14 cellular contexts compared by ENCODE assay signal in the genomic region with DNA sequence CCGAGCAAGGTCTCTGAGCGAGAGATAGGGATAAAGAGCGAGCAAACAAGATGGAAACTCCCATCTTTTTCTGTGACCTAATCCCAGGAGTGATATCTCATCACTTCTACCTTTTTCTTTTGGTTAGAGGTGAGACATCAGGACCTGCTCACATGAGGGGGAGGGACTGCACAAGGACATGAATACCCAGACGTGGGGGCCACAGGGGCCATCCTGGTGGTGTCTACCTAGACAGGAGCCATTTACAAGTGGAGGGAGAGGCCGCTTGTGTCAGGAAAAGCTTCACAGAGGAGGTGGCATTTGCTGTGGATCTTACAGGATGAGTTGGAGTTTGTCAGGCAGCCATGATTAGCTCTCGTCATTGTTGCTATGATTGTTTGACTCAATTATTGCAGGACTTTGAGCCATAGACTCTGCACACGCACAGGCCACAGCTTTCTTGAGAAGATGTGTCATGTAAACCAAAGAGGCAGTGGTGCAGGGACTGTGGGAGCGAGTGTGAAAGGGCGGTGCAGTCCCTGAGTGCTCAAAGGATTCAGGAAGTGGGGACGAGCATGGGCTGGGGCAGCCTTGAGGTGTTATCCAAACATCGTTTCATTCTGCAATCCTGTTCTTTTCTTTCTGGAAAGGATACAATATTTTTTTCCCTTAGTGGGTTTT. TPM values are rescaled to one million over a fixed set of nuclear protein-coding genes. Genes with fewer than 3 reads are reported as not detected.
DNase-seq lines count a peak whose midpoint lies in the region; ATAC-seq and TF ChIP-seq lines count a peak whose summit lies in the region.
"Had no signal": no experiment of that assay in that cellular context is flagged by ENCODE, and none has a peak within 500 bp of the region (broad histone marks: within the 10 kb centered on the region; RNA-seq: fewer than 3 reads in every experiment).

No MANE protein-coding gene starts in this region.

- peak overlapping the region; percentile 71 for H3K27ac Mint-ChIP-seq in activated T-helper 17 cell treated with anti-CD3 and anti-CD28 coated beads, Interleukin-2, amount 50 U/mL, for 72 hours

- TF ChIP-seq POLR2A in testis (IDR thresholded peaks at IDR 0.05), result no peak

- no peaks in the 10 kb centered on the region for H3K4me1 ChIP-seq in left lung
- H3K4me1 ChIP-seq in testis, result peaks cover 11% of the 10 kb centered on the region

- H3K36me3 Mint-ChIP-seq in activated T-helper 17 cell treated with anti-CD3 and anti-CD28 coated beads, Interleukin-2, amount 50 U/mL, for 72 hours (ENCODE audit: low read depth), result peaks cover 56% of the 10 kb centered on the region

- ATAC-seq in activated T-helper 17 cell treated with anti-CD3 and anti-CD28 coated beads, Interleukin-2, amount 50 U/mL, for 72 hours (replicated peaks), result peak; percentile 85
- ATAC-seq in left lung (no peak), HG03280 (IDR thresholded peaks at IDR 0.05; ENCODE audit: unreplicated experiment) (no peak)

- DNase-seq in activated T-cell treated with anti-CD3 and anti-CD28 coated beads for 48 hours (ENCODE audit: low read depth) (peak; percentile 15), left lung (peak; percentile 11 to 35), testis (peak; percentile 37), SKM-1 (lab: John Stamatoyannopoulos, UW; ENCODE audit: unreplicated experiment) (no peak), NCI-H2081 (lab: John Stamatoyannopoulos, UW) (no peak)
- DNase-seq in activated T-cell treated with anti-CD3 and anti-CD28 coated beads, Interleukin-2, amount 50 U/mL, for 1 hour, result no peak
- DNase-seq: mammary epithelial cell, NCI-H146, NCI-H82 had no signal

- WGBS in testis, 2 donors, result 72 to 82% methylated on average over 11 of the region's 11 CpGs

- H3K4me1 Mint-ChIP-seq in activated T-helper 17 cell treated with anti-CD3 and anti-CD28 coated beads, Interleukin-2, amount 50 U/mL, for 72 hours, result peaks cover 3% of the 10 kb centered on the region

- intact Hi-C loops in left lung (cut with DNase I) (no loop called here), testis (cut with DNase I; ENCODE audit: low total_unique reads) (no loop called here)

- TF ChIP-seq CTCF in left lung (IDR thresholded peaks at IDR 0.05) (no peak), testis (IDR thresholded peaks at IDR 0.05) (no peak)

- no peaks in the 10 kb centered on the region for H3K27me3 ChIP-seq in left lung
- H3K27me3 ChIP-seq in testis, result no peaks in the 10 kb centered on the region
- H3K27me3 ChIP-seq: cardiac muscle cell had no signal

- H3K4me3 Mint-ChIP-seq in activated T-helper 17 cell treated with anti-CD3 and anti-CD28 coated beads, Interleukin-2, amount 50 U/mL, for 72 hours, result no peak overlapping the region

- H3K27ac ChIP-seq in left lung, result no peak overlapping the region
- H3K27ac ChIP-seq in testis, result peak overlapping the region in 1 of 2 donors; percentile 52
- H3K27ac ChIP-seq: cardiac muscle cell, KMS-11 had no signal

- H3K27me3 Mint-ChIP-seq in activated T-helper 17 cell treated with anti-CD3 and anti-CD28 coated beads, Interleukin-2, amount 50 U/mL, for 72 hours, result no peaks in the 10 kb centered on the region

- H3K36me3 ChIP-seq in left lung, result peaks cover 0 to 96% of the 10 kb centered on the region in 2 donors
- H3K36me3 ChIP-seq in testis (ENCODE audit: low read depth, missing control alignments), result no peaks in the 10 kb centered on the region

- H3K4me3 ChIP-seq in left lung, result no peak overlapping the region
- no peak overlapping the region for H3K4me3 ChIP-seq in testis
- H3K4me3 ChIP-seq: cardiac muscle cell, smooth muscle cell had no signal

- H3K9me3 ChIP-seq in left lung, result no peaks in the 10 kb centered on the region
- H3K9me3 ChIP-seq in testis, result no peaks in the 10 kb centered on the region

- H3K9me3 Mint-ChIP-seq in activated T-helper 17 cell treated with anti-CD3 and anti-CD28 coated beads, Interleukin-2, amount 50 U/mL, for 72 hours, result no peaks in the 10 kb centered on the region

RNA-seq across cellular contexts. Expression of a gene that starts 7.7 kb away (rescaled TPM):
- 10 to 100 TPM; 19.1 to 23.0 TPM for total RNA-seq in activated T-helper 17 cell treated with anti-CD3 and anti-CD28 coated beads, Interleukin-2, amount 50 U/mL, for 72 hours
- total RNA-seq in left lung (10 to 100 TPM; 25.1 to 30.8 TPM), testis (10 to 100 TPM; 56.3 to 79.9 TPM)
- polyA plus RNA-seq in testis (ENCODE audit: insufficient read depth, low read depth, low replicate concordance), result 47.6 TPM

RNA-seq across cellular contexts. Expression of a gene that starts 49.2 kb away (rescaled TPM):
- 100 to 1,000 TPM in 1 of 2 donors, 10 to 100 TPM in 1; 95.3 to 130 TPM for total RNA-seq in activated T-helper 17 cell treated with anti-CD3 and anti-CD28 coated beads, Interleukin-2, amount 50 U/mL, for 72 hours
- 10 to 100 TPM; 50.4 to 58.0 TPM for total RNA-seq in left lung
- 100 to 1,000 TPM; 107 to 124 TPM for total RNA-seq in testis
- 79.3 TPM for polyA plus RNA-seq in testis (ENCODE audit: insufficient read depth, low read depth, low replicate concordance)

Comparison
In these comparisons a context has a peak if more than half of its experiments do, and no peak if none do; other contexts are left out.
1. DNase-seq: peak in activated T-cell treated with anti-CD3 and anti-CD28 coated beads for 48 hours (single experiment), left lung (2 of 2) and testis (single experiment); none in activated T-cell treated with anti-CD3 and anti-CD28 coated beads, Interleukin-2, amount 50 U/mL, for 1 hour (single experiment), SKM-1 (single experiment) and NCI-H2081 (0 of 2).